Comparison of ENCODE assay signal across 8 cellular contexts in genomic region chr1:203117611-203118575, GRCh38. TPM values are rescaled to one million over a fixed set of nuclear protein-coding genes. Genes with fewer than 3 reads are reported as not detected.
DNase-seq lines count a peak whose midpoint lies in the region; ATAC-seq and TF ChIP-seq lines count a peak whose summit lies in the region.

No MANE protein-coding gene starts in this region.

- peak; percentile 100 for TF ChIP-seq CTCF in WERI-Rb-1 (IDR thresholded peaks at IDR 0.05; ENCODE audit: low read depth, low read length)
- TF ChIP-seq CTCF in neural crest cell (conservative IDR thresholded peaks at IDR 0.05) = peak; percentile 84

- H3K27me3 ChIP-seq in WERI-Rb-1 (ENCODE audit: insufficient read depth, low read depth, severe bottlenecking) = no peaks in the 10 kb centered on the region

- H3K36me3 Mint-ChIP-seq in activated naive CD4-positive, alpha-beta T cell treated with anti-CD3 and anti-CD28 coated beads, Interleukin-2, amount 10 ng/mL, durations not matched to agents 7 days and 5 days = no peaks in the 10 kb centered on the region
- H3K36me3 Mint-ChIP-seq in neural crest cell (ENCODE audit: low read depth) = no peaks in the 10 kb centered on the region

- H3K4me3 ChIP-seq in WERI-Rb-1 (ENCODE audit: low read depth, low read length) = no peak overlapping the region

- DNase-seq in activated naive CD4-positive, alpha-beta T cell treated with anti-CD3 and anti-CD28 coated beads, Interleukin-2, amount 10 ng/mL, durations not matched to agents 7 days and 5 days = peak; percentile 60
- no peak for DNase-seq in activated naive CD4-positive, alpha-beta T cell treated with anti-CD3 and anti-CD28 coated beads, Interleukin-2, amount 50 U/mL, for 16 hours
- DNase-seq in NCI-H128 (lab: John Stamatoyannopoulos, UW; ENCODE audit: unreplicated experiment) (peak; percentile 43), WERI-Rb-1 (peak; percentile 99), fibroblast of the conjunctiva (ENCODE audit: low read depth) (peak; percentile 27), neural crest cell (ENCODE audit: low read depth, low spot score) (peak; percentile 84)

- H3K27me3 Mint-ChIP-seq in activated naive CD4-positive, alpha-beta T cell treated with anti-CD3 and anti-CD28 coated beads, Interleukin-2, amount 10 ng/mL, durations not matched to agents 7 days and 5 days = peaks cover 68% of the 10 kb centered on the region
- H3K27me3 Mint-ChIP-seq in neural crest cell (ENCODE audit: low read depth) = peaks cover 60% of the 10 kb centered on the region

- no peaks in the 10 kb centered on the region for H3K36me3 ChIP-seq in WERI-Rb-1

- no peak overlapping the region for H3K27ac ChIP-seq in WERI-Rb-1

- CTCF ChIA-PET in activated naive CD4-positive, alpha-beta T cell treated with anti-CD3 and anti-CD28 coated beads, Interleukin-2, amount 10 ng/mL, durations not matched to agents 7 days and 5 days (lab: Charles Lee) = interaction anchor here (0.8 to 6.7 kb wide), 14 partner anchors 9 to 105 kb away, joined by 3 to 66 read pairs (median 4); partner anchors contain the start of genes ADORA1 and MYBPH

- H3K9me3 Mint-ChIP-seq in activated naive CD4-positive, alpha-beta T cell treated with anti-CD3 and anti-CD28 coated beads, Interleukin-2, amount 10 ng/mL, durations not matched to agents 7 days and 5 days = no peaks in the 10 kb centered on the region
- H3K9me3 Mint-ChIP-seq in neural crest cell = no peaks in the 10 kb centered on the region

- no peak overlapping the region for H3K4me3 Mint-ChIP-seq in activated naive CD4-positive, alpha-beta T cell treated with anti-CD3 and anti-CD28 coated beads, Interleukin-2, amount 10 ng/mL, durations not matched to agents 7 days and 5 days
- no peak overlapping the region for H3K4me3 Mint-ChIP-seq in neural crest cell

- peaks cover 4% of the 10 kb centered on the region for H3K4me1 Mint-ChIP-seq in activated naive CD4-positive, alpha-beta T cell treated with anti-CD3 and anti-CD28 coated beads, Interleukin-2, amount 10 ng/mL, durations not matched to agents 7 days and 5 days
- no peaks in the 10 kb centered on the region for H3K4me1 Mint-ChIP-seq in neural crest cell

- H3K9me3 ChIP-seq in WERI-Rb-1 (ENCODE audit: severe bottlenecking) = no peaks in the 10 kb centered on the region

- ATAC-seq in HG02642 (IDR thresholded peaks at IDR 0.05; ENCODE audit: poor library complexity, unreplicated experiment) = no peak
- no peak for ATAC-seq in HG03469 (IDR thresholded peaks at IDR 0.05; ENCODE audit: unreplicated experiment)

- H3K27ac Mint-ChIP-seq in activated naive CD4-positive, alpha-beta T cell treated with anti-CD3 and anti-CD28 coated beads, Interleukin-2, amount 10 ng/mL, durations not matched to agents 7 days and 5 days = no peak overlapping the region
- no peak overlapping the region for H3K27ac Mint-ChIP-seq in neural crest cell (ENCODE audit: unreplicated experiment)

RNA-seq across cellular contexts. Expression of gene ADORA1, which starts 9.6 kb away (rescaled TPM):
- total RNA-seq in neural crest cell = 1.9 and 2.0 TPM in 2 replicates

RNA-seq across cellular contexts. Expression of gene MYOG, which starts 32.1 kb away (rescaled TPM):
- total RNA-seq in neural crest cell = not detected in 2 replicates

RNA-seq across cellular contexts. Expression of gene MYBPH, which starts 57.7 kb away (rescaled TPM):
- not detected in 2 replicates for total RNA-seq in neural crest cell
